ENCODE assay signal across 8 cellular contexts in the genomic region with DNA sequence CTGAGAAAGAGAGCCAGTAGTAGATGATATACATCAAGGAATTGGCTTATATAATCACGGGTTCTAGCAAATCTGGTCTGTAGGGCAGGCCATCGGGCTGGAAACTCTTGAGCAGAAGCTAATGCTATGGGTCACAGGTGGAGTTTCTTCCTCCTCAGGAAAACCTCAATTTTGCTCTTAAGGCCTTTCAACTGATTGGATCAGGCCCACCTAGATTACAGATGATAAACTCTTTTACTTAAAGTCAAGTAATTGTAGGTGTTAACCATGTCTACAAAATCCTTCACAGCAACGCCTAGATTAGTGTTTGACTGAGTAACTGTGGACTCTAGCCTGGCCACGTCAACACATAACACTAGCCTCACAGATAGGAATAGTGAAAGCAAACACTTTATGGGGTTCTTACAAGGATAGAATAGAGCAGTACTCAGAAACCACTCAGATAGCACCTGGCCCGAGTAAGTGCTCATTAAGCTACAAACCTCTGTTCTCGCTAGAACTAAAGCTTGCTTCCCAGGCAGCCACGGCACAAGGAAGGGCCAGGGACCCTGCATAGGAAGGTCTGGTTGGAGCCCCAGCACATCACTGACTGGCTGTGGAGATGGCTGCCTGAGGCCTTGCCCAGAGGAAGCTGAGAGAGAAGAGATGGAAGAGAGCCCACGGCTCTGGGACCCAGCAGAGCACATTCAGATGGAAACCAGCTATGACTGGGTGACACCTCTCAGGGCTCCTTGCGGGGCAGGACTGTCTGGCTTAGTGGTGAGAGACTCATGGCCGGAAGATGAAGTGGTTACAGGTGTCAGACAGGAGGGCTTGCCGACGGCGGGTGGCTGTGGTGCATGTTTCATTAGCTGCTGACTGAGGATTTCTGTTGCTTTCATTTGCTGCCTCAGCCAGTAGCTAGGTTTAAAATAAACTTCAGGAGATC.
DNase-seq lines count a peak whose midpoint lies in the region; ATAC-seq, FAIRE-seq and TF ChIP-seq lines count a peak whose summit lies in the region.

No MANE protein-coding gene starts in this region.

- FAIRE-seq in urothelium cell line (lab: Jason Lieb, UNC), result no peak

- no peak overlapping the region for H3K27ac ChIP-seq in lower lobe of right lung

- H3K9me3 ChIP-seq in lower lobe of right lung, result peaks cover 5% of the 10 kb centered on the region

- DNase-seq in activated CD4-positive, alpha-beta T cell treated with anti-CD3 and anti-CD28 coated beads for 48 hours, result peak; percentile 85
- no peak for DNase-seq in lower lobe of right lung
- no peak for DNase-seq in NCI-H2081 (lab: John Stamatoyannopoulos, UW)
- DNase-seq in urothelium cell line (ENCODE audit: low spot score), result no peak
- DNase-seq in NCI-H2081 treated with DMSO at 0.1 percent for 48 hours (lab: John Stamatoyannopoulos, UW), result no peak
- no peak for DNase-seq in AG08396 (ENCODE audit: low spot score)

- no peak for TF ChIP-seq CTCF in lower lobe of right lung (IDR thresholded peaks at IDR 0.05)

- no peak overlapping the region for H3K4me3 ChIP-seq in lower lobe of right lung

- no peaks in the 10 kb centered on the region for H3K27me3 ChIP-seq in lower lobe of right lung (ENCODE audit: low read depth)

- intact Hi-C loops in lower lobe of right lung (cut with DNase I), result no loop called here

- H3K4me1 ChIP-seq in lower lobe of right lung, result peaks cover 13% of the 10 kb centered on the region

- peak; percentile 16 for TF ChIP-seq POLR2A in GM19193 (IDR thresholded peaks at IDR 0.05; ENCODE audit: extremely low read depth, insufficient read depth, insufficient read length)

- no peaks in the 10 kb centered on the region for H3K36me3 ChIP-seq in lower lobe of right lung

- ATAC-seq in HG03135 (IDR thresholded peaks at IDR 0.05; ENCODE audit: unreplicated experiment) (peak; percentile 94), lower lobe of right lung (peak; percentile 83 to 92)
